ENCODE assay signal across 26 cellular contexts in genomic region chr11:45538363-45538762, GRCh38.
DNase-seq lines count a peak whose midpoint lies in the region; ATAC-seq and TF ChIP-seq lines count a peak whose summit lies in the region.
"Had no signal": no experiment of that assay in that cellular context is flagged by ENCODE, and none has a peak within 500 bp of the region (broad histone marks: within the 10 kb centered on the region; RNA-seq: fewer than 3 reads in every experiment).

No MANE protein-coding gene starts in this region.

- 43% methylated on average over 12 of the region's 12 CpGs for WGBS in right cardiac atrium

- H3K9me3 Mint-ChIP-seq in chondrocyte (ENCODE audit: low read depth) = no peaks in the 10 kb centered on the region
- H3K9me3 Mint-ChIP-seq: activated CD4-positive, alpha-beta memory T cell treated with anti-CD3 and anti-CD28 coated beads, Interleukin-2, amount 10 ng/mL, durations not matched to agents 7 days and 5 days; CD8-positive, alpha-beta memory T cell; memory B cell had no signal

- no peak overlapping the region for H3K4me3 ChIP-seq in right cardiac atrium (ENCODE audit: low read length)
- no peak overlapping the region for H3K4me3 ChIP-seq in gastrocnemius medialis
- H3K4me3 ChIP-seq in brain microvascular endothelial cell (ENCODE audit: low read depth, low read length) = no peak overlapping the region
- H3K4me3 ChIP-seq: HAP-1, K562, prostate gland had no signal

- peaks cover 58% of the 10 kb centered on the region for H3K27me3 Mint-ChIP-seq in chondrocyte (ENCODE audit: low read depth)

- no peaks in the 10 kb centered on the region for H3K36me3 Mint-ChIP-seq in chondrocyte (ENCODE audit: low read depth)
- H3K36me3 Mint-ChIP-seq: CD8-positive, alpha-beta memory T cell; memory B cell had no signal

- H3K9me3 ChIP-seq in right cardiac atrium (ENCODE audit: control insufficient read depth, low read length) (no peaks in the 10 kb centered on the region), gastrocnemius medialis (no peaks in the 10 kb centered on the region)
- H3K9me3 ChIP-seq: BE2C, HAP-1, prostate gland had no signal

- H3K27ac ChIP-seq in right cardiac atrium (ENCODE audit: low read length) = no peak overlapping the region
- peak overlapping the region in 1 of 4 donors; percentile 42 for H3K27ac ChIP-seq in gastrocnemius medialis
- H3K27ac ChIP-seq in brain microvascular endothelial cell = no peak overlapping the region
- H3K27ac ChIP-seq: prostate gland had no signal

- H3K27ac Mint-ChIP-seq in chondrocyte (ENCODE audit: unreplicated experiment) = no peak overlapping the region
- H3K27ac Mint-ChIP-seq: activated CD4-positive, alpha-beta memory T cell treated with anti-CD3 and anti-CD28 coated beads, Interleukin-2, amount 10 ng/mL, durations not matched to agents 7 days and 5 days; memory B cell had no signal

- TF ChIP-seq CTCF in gastrocnemius medialis (IDR thresholded peaks at IDR 0.05 in 4 of 5, conservative IDR thresholded peaks at IDR 0.05 in 1 of 5) = peak; percentile 21 to 66 (median 35)
- TF ChIP-seq CTCF in chondrocyte (IDR thresholded peaks at IDR 0.05) = no peak
- TF ChIP-seq CTCF in brain microvascular endothelial cell (IDR thresholded peaks at IDR 0.05; ENCODE audit: low read depth, low read length, missing control alignments) = no peak

- H3K4me1 Mint-ChIP-seq in chondrocyte (ENCODE audit: low read depth) = no peaks in the 10 kb centered on the region
- H3K4me1 Mint-ChIP-seq: activated CD4-positive, alpha-beta memory T cell treated with anti-CD3 and anti-CD28 coated beads, Interleukin-2, amount 10 ng/mL, durations not matched to agents 7 days and 5 days; CD8-positive, alpha-beta memory T cell; memory B cell had no signal

- intact Hi-C loops in right cardiac atrium (cut with DNase I) = loop anchor here in 1 of 4 donors (10.0 kb wide), 1 partner anchor 236 kb away; no protein-coding TSS in a partner anchor
- intact Hi-C loops in gastrocnemius medialis (cut with DNase I; ENCODE audit: low total_unique reads) = loop anchor here (1.0 kb wide), 2 partner anchors 117 to 233 kb away; no protein-coding TSS in a partner anchor

- DNase-seq in G401 (ENCODE audit: low spot score) (peak; percentile 78), cerebellum (ENCODE audit: low spot score) (peak; percentile 53), right cardiac atrium (no peak), gastrocnemius medialis (peak; percentile 35 to 58), chondrocyte (ENCODE audit: low spot score) (no peak), brain microvascular endothelial cell (no peak)
- no peak for DNase-seq in activated CD4-positive, CD25-positive, alpha-beta regulatory T cell treated with anti-CD3 and anti-CD28 coated beads, Interleukin-2, amount 50 U/mL, for 72 hours
- DNase-seq: activated CD4-positive, alpha-beta memory T cell treated with anti-CD3 and anti-CD28 coated beads, Interleukin-2, amount 10 ng/mL, durations not matched to agents 7 days and 5 days; activated CD8-positive, alpha-beta memory T cell treated with anti-CD3 and anti-CD28 coated beads, Interleukin-2, amount 50 U/mL, for 48 hours; activated naive CD4-positive, alpha-beta T cell treated with anti-CD3 and anti-CD28 coated beads, Interleukin-2, amount 50 U/mL, for 16 hours; amniotic stem cell; BE2C; CD8-positive, alpha-beta memory T cell; NCI-H1105 treated with DMSO at 0.1 percent for 48 hours; NCI-H1930; NCI-H526 treated with DMSO at 0.1 percent for 48 hours; small intestine; stimulated activated CD4-positive, alpha-beta T cell treated with anti-CD3 and anti-CD28 coated beads, Interleukin-1b, Interleukin-23, amount 100 ng/mL, for 48 hours; stimulated activated CD8-positive, alpha-beta memory T cell treated with anti-CD3 and anti-CD28 coated beads, Interleukin-4, amount 100 ng/mL, for 48 hours; T-helper 1 cell had no signal

- H3K36me3 ChIP-seq in gastrocnemius medialis (no peaks in the 10 kb centered on the region), brain microvascular endothelial cell (replicated peaks) (no peaks in the 10 kb centered on the region)
- H3K36me3 ChIP-seq: BE2C, HAP-1, prostate gland had no signal

- H3K4me1 ChIP-seq in right cardiac atrium (ENCODE audit: control insufficient read depth, insufficient read depth, low read length) (no peaks in the 10 kb centered on the region), gastrocnemius medialis (peaks cover 0 to 6% of the 10 kb centered on the region in 2 donors)
- H3K4me1 ChIP-seq: BE2C, HAP-1, prostate gland had no signal

- no peak for TF ChIP-seq POLR2A in gastrocnemius medialis (IDR thresholded peaks at IDR 0.05)

- H3K4me3 Mint-ChIP-seq in chondrocyte (ENCODE audit: unreplicated experiment) = no peak overlapping the region
- H3K4me3 Mint-ChIP-seq: activated CD4-positive, alpha-beta memory T cell treated with anti-CD3 and anti-CD28 coated beads, Interleukin-2, amount 10 ng/mL, durations not matched to agents 7 days and 5 days; CD8-positive, alpha-beta memory T cell; memory B cell had no signal

- H3K27me3 ChIP-seq in right cardiac atrium (ENCODE audit: control insufficient read depth, insufficient read depth) (peaks cover 2% of the 10 kb centered on the region), gastrocnemius medialis (no peaks in the 10 kb centered on the region), brain microvascular endothelial cell (replicated peaks) (no peaks in the 10 kb centered on the region)
- H3K27me3 ChIP-seq: BE2C had no signal

- in situ Hi-C loops in G401 (cut with HindIII; ENCODE audit: low sequenced_read_pairs) = no loop called here
- in situ Hi-C loops in gastrocnemius medialis (cut with MboI; ENCODE audit: low sequenced_read_pairs in 4 of 4) = loop anchor here (5.0 to 25.0 kb wide), 4 partner anchors 114 to 236 kb away; no protein-coding TSS in a partner anchor
- in situ Hi-C loops in brain microvascular endothelial cell (cut with HindIII; ENCODE audit: low pct_ligation_motif_present, low sequenced_read_pairs) = no loop called here

- ATAC-seq in right cardiac atrium = peak; percentile 72 to 75
- peak; percentile 99 for ATAC-seq in gastrocnemius medialis
- ATAC-seq in HG03571 (IDR thresholded peaks at IDR 0.05; ENCODE audit: unreplicated experiment) = no peak
- ATAC-seq: activated CD4-positive, CD25-positive, alpha-beta regulatory T cell treated with anti-CD3 and anti-CD28 coated beads, Interleukin-2, amount 50 U/mL, for 24 hours; K562 had no signal

Comparison
In these comparisons a context has a peak if more than half of its experiments do, and no peak if none do; other contexts are left out.
1. DNase-seq: peak in G401 (single experiment), cerebellum (single experiment) and gastrocnemius medialis (2 of 2); none in right cardiac atrium (0 of 3), chondrocyte (single experiment), activated CD4-positive, CD25-positive, alpha-beta regulatory T cell treated with anti-CD3 and anti-CD28 coated beads, Interleukin-2, amount 50 U/mL, for 72 hours (single experiment) and brain microvascular endothelial cell (single experiment).
2. CTCF ChIP-seq: peak in gastrocnemius medialis (5 of 5); none in chondrocyte (single experiment) and brain microvascular endothelial cell (single experiment).
3. in situ Hi-C loops: an anchor here in gastrocnemius medialis (5.0 to 25.0 kb wide); none called in G401 and brain microvascular endothelial cell.